ENCODE assay signal across 15 cellular contexts in genomic region chr2:69162121-69162520, GRCh38.
DNase-seq lines count a peak whose midpoint lies in the region; ATAC-seq and TF ChIP-seq lines count a peak whose summit lies in the region.
"Had no signal": no experiment of that assay in that cellular context is flagged by ENCODE, and none has a peak within 500 bp of the region (broad histone marks: within the 10 kb centered on the region; RNA-seq: fewer than 3 reads in every experiment).

No MANE protein-coding gene starts in this region.

- DNase-seq in coronary artery (ENCODE audit: low spot score) (no peak), osteoblast (ENCODE audit: insufficient read length, low spot score, missing footprints) (no peak), aorta (no peak), amniotic stem cell (lab: John Stamatoyannopoulos, UW) (no peak)
- DNase-seq in stimulated activated CD4-positive, alpha-beta T cell treated with anti-CD3 and anti-CD28 coated beads, Interleukin-4, amount 100 ng/mL, for 1 hour = no peak
- DNase-seq: DMS 273 treated with DMSO at 0.1 percent for 48 hours; endodermal cell; islet precursor cell; midbrain; NCI-H146; NCI-H226; stimulated activated naive CD8-positive, alpha-beta T cell treated with anti-CD3 and anti-CD28 coated beads, Interleukin-15, Interleukin-2, amounts not matched to agents 100 U/mL and 50 U/mL, for 24 hours had no signal

- H3K79me2 ChIP-seq in osteoblast (ENCODE audit: insufficient read depth, low read length) = no peaks in the 10 kb centered on the region

- no peak overlapping the region for H3K4me2 ChIP-seq in osteoblast (ENCODE audit: insufficient read depth, low read length)
- H3K4me2 ChIP-seq: neural progenitor cell had no signal

- TF ChIP-seq CTCF in coronary artery (IDR thresholded peaks at IDR 0.05) (no peak), osteoblast (IDR thresholded peaks at IDR 0.05; ENCODE audit: extremely low read depth, low read depth, low read length) (no peak)

- no peaks in the 10 kb centered on the region for H3K27me3 ChIP-seq in HUES6 (ENCODE audit: control insufficient read depth, insufficient read depth, low read length)
- no peaks in the 10 kb centered on the region for H3K27me3 ChIP-seq in osteoblast (ENCODE audit: insufficient read depth, low read length)
- no peaks in the 10 kb centered on the region for H3K27me3 ChIP-seq in aorta (ENCODE audit: control insufficient read depth in 1 of 2, insufficient read depth in 2 of 2, low read length in 1 of 2)
- H3K27me3 ChIP-seq: neural progenitor cell had no signal

- peak overlapping the region; percentile 64; the same call in 1 of the 2 replicates for H3K27ac ChIP-seq in HUES6 (ENCODE audit: low read depth, low read length)
- H3K27ac ChIP-seq in coronary artery = peak overlapping the region; percentile 80 to 84
- peak overlapping the region; percentile 87 for H3K27ac ChIP-seq in osteoblast (ENCODE audit: low read depth, low read length)
- peak overlapping the region; percentile 74 to 95 for H3K27ac ChIP-seq in aorta (ENCODE audit: low read depth in 1 of 2, low read length in 2 of 2)
- H3K27ac ChIP-seq: neural progenitor cell had no signal

- peak overlapping the region; percentile 57 for H3K9ac ChIP-seq in HUES6 (ENCODE audit: low read length)
- H3K9ac ChIP-seq: neural progenitor cell had no signal

- H2AFZ ChIP-seq in osteoblast (ENCODE audit: low read length) = no peak overlapping the region
- H2AFZ ChIP-seq: neural progenitor cell had no signal

- H3K36me3 ChIP-seq in HUES6 (ENCODE audit: control insufficient read depth, insufficient read depth, low read length) (no peaks in the 10 kb centered on the region), osteoblast (ENCODE audit: insufficient read depth, low read length) (peaks cover 27% of the 10 kb centered on the region), aorta (ENCODE audit: control insufficient read depth in 1 of 2, insufficient read depth in 2 of 2, low read length in 1 of 2) (peaks cover 0 to 10% of the 10 kb centered on the region in 2 donors)
- H3K36me3 ChIP-seq: neural progenitor cell had no signal

- peak overlapping the region; percentile 9; the same call in 1 of the 2 replicates for H3K4me3 ChIP-seq in HUES6 (ENCODE audit: low read depth, low read length)
- H3K4me3 ChIP-seq in coronary artery = no peak overlapping the region
- no peak overlapping the region for H3K4me3 ChIP-seq in osteoblast (ENCODE audit: insufficient read depth, low read length)
- H3K4me3 ChIP-seq in aorta (ENCODE audit: low read length in 2 of 2) = no peak overlapping the region
- H3K4me3 ChIP-seq: neural progenitor cell had no signal

- H3K4me1 ChIP-seq in HUES6 (ENCODE audit: control insufficient read depth, insufficient read depth, low read length) (peaks cover 58% of the 10 kb centered on the region), osteoblast (ENCODE audit: insufficient read depth, low read length) (peaks cover 38% of the 10 kb centered on the region), aorta (ENCODE audit: control insufficient read depth in 1 of 2, insufficient read depth in 2 of 2, low read length in 2 of 2) (peaks cover 2 to 21% of the 10 kb centered on the region in 2 donors)

- intact Hi-C loops in aorta (cut with DNase I) = no loop called here

- H3K9me3 ChIP-seq in HUES6 (ENCODE audit: control insufficient read depth, insufficient read depth, low read depth, low read length) (no peaks in the 10 kb centered on the region), osteoblast (ENCODE audit: low read depth, low read length) (no peaks in the 10 kb centered on the region), aorta (ENCODE audit: control insufficient read depth, low read length) (no peaks in the 10 kb centered on the region)

- no peaks in the 10 kb centered on the region for H4K20me1 ChIP-seq in osteoblast (ENCODE audit: insufficient read depth, low read length)

- ATAC-seq in aorta (ENCODE audit: low FRiP score) (no peak), HG03108 (IDR thresholded peaks at IDR 0.05; ENCODE audit: unreplicated experiment) (no peak)
- ATAC-seq: stimulated activated naive CD8-positive, alpha-beta T cell treated with anti-CD3 and anti-CD28 coated beads, Interleukin-15, Interleukin-2, amounts not matched to agents 100 U/mL and 50 U/mL, for 24 hours had no signal
